ENCODE assay signal across 8 cellular contexts in genomic region chr16:68074850-68075249, GRCh38. TPM values are rescaled to one million over a fixed set of nuclear protein-coding genes. Genes with fewer than 3 reads are reported as not detected.
DNase-seq lines count a peak whose midpoint lies in the region; ATAC-seq and TF ChIP-seq lines count a peak whose summit lies in the region.

No MANE protein-coding gene starts in this region.

- peak; percentile 73 for ATAC-seq in HG03571 (IDR thresholded peaks at IDR 0.05; ENCODE audit: unreplicated experiment)
- ATAC-seq in activated T-cell treated with anti-CD3 and anti-CD28 coated beads, Interleukin-2, amount 50 U/mL, for 4 hours: peak; percentile 44

- peak overlapping the region; percentile 59 for H3K4me3 Mint-ChIP-seq in activated T-cell treated with anti-CD3 and anti-CD28 coated beads, Interleukin-2, amount 50 U/mL, for 4 hours

- no peaks in the 10 kb centered on the region for H3K27me3 Mint-ChIP-seq in activated T-cell treated with anti-CD3 and anti-CD28 coated beads, Interleukin-2, amount 50 U/mL, for 4 hours (ENCODE audit: low read depth)

- peaks cover 88% of the 10 kb centered on the region for H3K4me1 Mint-ChIP-seq in activated T-cell treated with anti-CD3 and anti-CD28 coated beads, Interleukin-2, amount 50 U/mL, for 4 hours (ENCODE audit: low read depth)

- H3K36me3 Mint-ChIP-seq in activated T-cell treated with anti-CD3 and anti-CD28 coated beads, Interleukin-2, amount 50 U/mL, for 4 hours (ENCODE audit: insufficient read depth): peaks cover 52% of the 10 kb centered on the region

- no peak for TF ChIP-seq CTCF in GM20000 (IDR thresholded peaks at IDR 0.05; ENCODE audit: extremely low read depth, missing control alignments)

- no peaks in the 10 kb centered on the region for H3K9me3 Mint-ChIP-seq in activated T-cell treated with anti-CD3 and anti-CD28 coated beads, Interleukin-2, amount 50 U/mL, for 4 hours

- DNase-seq in CMK (ENCODE audit: low read depth): peak; percentile 97
- DNase-seq in GM20000 (ENCODE audit: low spot score): peak; percentile 76
- no peak for DNase-seq in activated T-cell treated with anti-CD3 and anti-CD28 coated beads, Interleukin-2, amount 50 U/mL, for 4 hours
- peak; percentile 42 to 68 for DNase-seq in stimulated activated CD8-positive, alpha-beta memory T cell treated with anti-CD3 and anti-CD28 coated beads, Interleukin-7, amount 100 ng/mL, for 48 hours (ENCODE audit: extremely low read depth in 1 of 2, low read depth in 1 of 2)
- no peak for DNase-seq in NCI-H1105 treated with DMSO at 0.1 percent for 48 hours (lab: John Stamatoyannopoulos, UW)
- DNase-seq in NCI-H2081 (lab: John Stamatoyannopoulos, UW): no peak
- no peak for DNase-seq in amygdala (lab: John Stamatoyannopoulos, UW)

RNA-seq across cellular contexts. Expression of gene NFATC3, which starts 10.3 kb away (rescaled TPM):
- total RNA-seq in activated T-cell treated with anti-CD3 and anti-CD28 coated beads, Interleukin-2, amount 50 U/mL, for 4 hours: 10 to 100 TPM; 64.8 to 72.3 (median 65.3) TPM

RNA-seq across cellular contexts. Expression of gene DUS2, which starts 51.8 kb away (rescaled TPM):
- 10 to 100 TPM; 35.9 to 37.4 (median 37.1) TPM for total RNA-seq in activated T-cell treated with anti-CD3 and anti-CD28 coated beads, Interleukin-2, amount 50 U/mL, for 4 hours

RNA-seq across cellular contexts. Expression of gene DDX28, which starts 51.8 kb away (rescaled TPM):
- 10 to 100 TPM; 34.9 to 40.3 (median 39.1) TPM for total RNA-seq in activated T-cell treated with anti-CD3 and anti-CD28 coated beads, Interleukin-2, amount 50 U/mL, for 4 hours

RNA-seq across cellular contexts. Expression of gene DPEP2NB, which starts 59.1 kb away (rescaled TPM):
- total RNA-seq in activated T-cell treated with anti-CD3 and anti-CD28 coated beads, Interleukin-2, amount 50 U/mL, for 4 hours: not detected

Comparison
In these comparisons a context has a peak if more than half of its experiments do, and no peak if none do; other contexts are left out.
1. DNase-seq: peak in CMK (single experiment), GM20000 (single experiment) and stimulated activated CD8-positive, alpha-beta memory T cell treated with anti-CD3 and anti-CD28 coated beads, Interleukin-7, amount 100 ng/mL, for 48 hours (2 of 2); none in activated T-cell treated with anti-CD3 and anti-CD28 coated beads, Interleukin-2, amount 50 U/mL, for 4 hours (single experiment), NCI-H1105 treated with DMSO at 0.1 percent for 48 hours (single experiment), NCI-H2081 (0 of 2) and amygdala (0 of 56).